In the genomic region with DNA sequence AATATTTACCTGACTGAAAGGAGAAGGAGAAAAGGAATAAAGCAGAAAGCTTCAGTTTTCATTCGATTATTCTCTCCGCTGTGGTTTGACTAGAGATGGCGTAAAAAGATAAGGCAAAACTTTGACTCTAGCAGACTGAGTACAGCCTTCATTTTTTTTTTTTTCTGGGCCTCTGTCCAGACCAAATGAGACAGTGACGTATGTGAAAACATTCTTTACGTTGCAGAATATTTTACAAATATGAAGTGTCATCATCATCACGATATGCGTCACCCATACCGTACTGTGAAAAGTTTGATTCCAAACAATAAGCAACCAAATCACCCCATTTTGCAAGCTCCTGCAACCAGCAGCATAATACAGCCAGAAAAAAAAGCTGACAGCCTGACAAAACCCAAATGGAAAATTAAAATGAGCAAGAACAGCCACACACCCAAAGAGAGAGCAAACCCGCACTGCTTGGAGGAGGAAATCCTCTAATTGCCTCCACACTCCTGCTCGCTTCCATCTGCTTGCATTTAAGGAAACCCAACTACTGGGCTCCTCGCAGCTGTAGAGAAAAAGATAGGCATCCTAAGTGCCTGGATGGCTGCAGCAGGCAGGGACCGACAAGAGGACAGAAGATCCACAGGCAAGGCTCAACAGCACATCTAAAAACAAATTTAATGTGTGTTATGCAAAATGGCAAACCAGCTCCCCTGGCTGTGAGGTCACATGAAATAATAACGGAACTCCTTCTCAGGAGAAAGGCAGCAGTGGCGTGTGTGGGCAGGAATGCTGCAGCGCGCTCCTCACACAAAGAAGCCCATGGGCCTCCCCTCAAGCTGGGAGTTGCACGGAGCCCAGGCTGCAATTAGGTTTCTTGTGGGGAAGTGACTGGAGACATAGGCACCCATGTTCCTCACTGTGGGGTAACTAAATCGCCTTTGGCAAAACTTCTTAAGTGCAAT, we compare ENCODE assay signal across 9 cellular contexts.
DNase-seq lines count a peak whose midpoint lies in the region; ATAC-seq and TF ChIP-seq lines count a peak whose summit lies in the region.
"Had no signal": no experiment of that assay in that cellular context is flagged by ENCODE, and none has a peak within 500 bp of the region (broad histone marks: within the 10 kb centered on the region; RNA-seq: fewer than 3 reads in every experiment).

No MANE protein-coding gene starts in this region.

- DNase-seq in right atrium auricular region (ENCODE audit: low spot score) (no peak), NK-92 (lab: John Stamatoyannopoulos, UW; ENCODE audit: unreplicated experiment) (no peak), HFFc6 (no peak)
- DNase-seq in stimulated activated naive CD4-positive, alpha-beta T cell treated with Interleukin-2 at 50 U/mL for 16 hours (lab: John Stamatoyannopoulos, UW) = peak; percentile 36

- peaks cover 43% of the 10 kb centered on the region for H3K36me3 Mint-ChIP-seq in activated naive CD8-positive, alpha-beta T cell
- H3K36me3 Mint-ChIP-seq in HFFc6 (ENCODE audit: low read depth) = peaks cover 16% of the 10 kb centered on the region

- H3K27me3 Mint-ChIP-seq in activated naive CD8-positive, alpha-beta T cell = no peaks in the 10 kb centered on the region
- peaks cover 3% of the 10 kb centered on the region; the same call in 1 of the 2 replicates for H3K27me3 Mint-ChIP-seq in HFFc6 (ENCODE audit: insufficient read depth)

- H3K4me3 ChIP-seq in right atrium auricular region = no peak overlapping the region
- H3K4me3 ChIP-seq: HAP-1 had no signal

- peaks cover 96% of the 10 kb centered on the region for H3K4me1 Mint-ChIP-seq in activated naive CD8-positive, alpha-beta T cell (ENCODE audit: low read depth)
- peaks cover 69% of the 10 kb centered on the region for H3K4me1 Mint-ChIP-seq in HFFc6 (ENCODE audit: low read depth)

- H3K9me3 ChIP-seq in KOPT-K1 (ENCODE audit: insufficient read depth, low read length, poor library complexity, severe bottlenecking) (no peaks in the 10 kb centered on the region), right atrium auricular region (no peaks in the 10 kb centered on the region)
- H3K9me3 ChIP-seq: HAP-1 had no signal

- H3K27ac Mint-ChIP-seq in activated naive CD8-positive, alpha-beta T cell = peak overlapping the region; percentile 100
- no peak overlapping the region for H3K27ac Mint-ChIP-seq in HFFc6

- H3K27me3 ChIP-seq in right atrium auricular region = no peaks in the 10 kb centered on the region

- H3K9me3 Mint-ChIP-seq in activated naive CD8-positive, alpha-beta T cell (ENCODE audit: low read depth) = no peaks in the 10 kb centered on the region
- H3K9me3 Mint-ChIP-seq in HFFc6 = no peaks in the 10 kb centered on the region

- H3K4me1 ChIP-seq in right atrium auricular region = peaks cover 0 to 70% of the 10 kb centered on the region in 2 donors
- H3K4me1 ChIP-seq: HAP-1 had no signal

- TF ChIP-seq CTCF in right atrium auricular region (IDR thresholded peaks at IDR 0.05) (no peak), HFFc6 (IDR thresholded peaks at IDR 0.05) (no peak)

- H3K36me3 ChIP-seq in KOPT-K1 (ENCODE audit: insufficient read depth, low read length) = no peaks in the 10 kb centered on the region
- no peaks in the 10 kb centered on the region for H3K36me3 ChIP-seq in right atrium auricular region
- H3K36me3 ChIP-seq: HAP-1 had no signal

- peak overlapping the region; percentile 84 for H3K27ac ChIP-seq in KOPT-K1 (ENCODE audit: low read depth, low read length, poor library complexity, severe bottlenecking)
- H3K27ac ChIP-seq in right atrium auricular region = peak overlapping the region; percentile 31 to 37

- H3K4me3 Mint-ChIP-seq in activated naive CD8-positive, alpha-beta T cell = peak overlapping the region; percentile 91
- H3K4me3 Mint-ChIP-seq in HFFc6 = no peak overlapping the region

- no peak for ATAC-seq in GM18909 (IDR thresholded peaks at IDR 0.05; ENCODE audit: poor library complexity, unreplicated experiment)
- ATAC-seq in HG02759 (IDR thresholded peaks at IDR 0.05; ENCODE audit: unreplicated experiment) = no peak
